ENCODE assay signal across 3 cellular contexts in the genomic region with DNA sequence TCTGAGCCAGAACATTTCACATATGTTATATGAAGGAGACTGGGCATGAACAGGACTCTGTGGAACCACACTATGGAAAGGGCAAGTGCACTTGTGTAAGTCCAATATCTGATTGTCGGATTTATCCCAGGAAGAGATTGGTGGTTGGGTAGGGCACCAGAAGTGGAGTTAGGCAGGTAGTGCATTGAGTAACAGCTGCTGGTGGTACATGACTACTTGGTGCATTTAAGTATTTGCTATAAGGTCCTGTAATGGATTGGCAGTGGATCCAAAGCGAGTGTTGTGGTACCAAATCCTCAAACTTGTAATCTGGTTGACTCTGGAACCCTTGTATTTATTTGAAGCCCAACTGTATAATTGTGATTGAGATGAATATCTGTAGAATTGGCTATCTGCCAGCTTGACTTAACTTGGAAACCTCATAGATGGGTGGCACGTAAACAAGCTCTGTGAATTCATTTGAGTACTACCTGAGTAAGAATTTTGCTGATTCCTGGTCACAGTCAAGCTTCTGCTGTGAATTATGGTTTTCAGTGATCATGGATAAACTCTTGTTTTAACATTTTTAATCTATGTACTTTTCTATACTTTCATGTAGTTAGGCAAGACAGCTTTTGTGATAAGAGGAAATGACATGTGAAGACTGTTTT.
TF ChIP-seq lines count a peak whose summit lies in the region.

No MANE protein-coding gene starts in this region.

TF ChIP-seq in SK-N-SH, 30 proteins besides CTCF, POLR2A, EP300 and RAD21:
- no peak for TF ChIP-seq POLR2AphosphoS5 (IDR thresholded peaks at IDR 0.05; ENCODE audit: low read depth, low read length)
- TF ChIP-seq RXRA (IDR thresholded peaks at IDR 0.05; ENCODE audit: borderline replicate concordance, low read depth) = no peak
- TF ChIP-seq TAF1 (IDR thresholded peaks at IDR 0.05; ENCODE audit: borderline replicate concordance, low read depth, low read length) = no peak
- TF ChIP-seq GABPA (IDR thresholded peaks at IDR 0.05; ENCODE audit: low read depth) = no peak
- peak; percentile 30; the same call in 1 of the 2 replicates for TF ChIP-seq NFIC (IDR thresholded peaks at IDR 0.05; ENCODE audit: borderline replicate concordance)

TF ChIP-seq in SK-N-SH treated with all-trans-retinoic acid at 6 μM for 48 hours, 23 proteins besides CTCF, POLR2A, EP300 and RAD21:
- TF ChIP-seq POU6F1 (CRISPR knock-in tag; IDR thresholded peaks at IDR 0.05; ENCODE audit: borderline replicate concordance, low read depth) = no peak
- TF ChIP-seq CSDC2 (CRISPR knock-in tag; IDR thresholded peaks at IDR 0.05) = no peak
- no peak for TF ChIP-seq ESRRG (CRISPR knock-in tag; IDR thresholded peaks at IDR 0.05)
- no peak for TF ChIP-seq RARB (CRISPR knock-in tag; IDR thresholded peaks at IDR 0.05)
- TF ChIP-seq, protein P1, sequence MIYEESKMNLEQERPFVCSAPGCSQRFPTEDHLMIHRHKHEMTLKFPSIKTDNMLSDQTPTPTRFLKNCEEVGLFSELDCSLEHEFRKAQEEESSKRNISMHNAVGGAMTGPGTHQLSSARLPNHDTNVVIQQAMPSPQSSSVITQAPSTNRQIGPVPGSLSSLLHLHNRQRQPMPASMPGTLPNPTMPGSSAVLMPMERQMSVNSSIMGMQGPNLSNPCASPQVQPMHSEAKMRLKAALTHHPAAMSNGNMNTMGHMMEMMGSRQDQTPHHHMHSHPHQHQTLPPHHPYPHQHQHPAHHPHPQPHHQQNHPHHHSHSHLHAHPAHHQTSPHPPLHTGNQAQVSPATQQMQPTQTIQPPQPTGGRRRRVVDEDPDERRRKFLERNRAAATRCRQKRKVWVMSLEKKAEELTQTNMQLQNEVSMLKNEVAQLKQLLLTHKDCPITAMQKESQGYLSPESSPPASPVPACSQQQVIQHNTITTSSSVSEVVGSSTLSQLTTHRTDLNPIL (CRISPR knock-in tag; IDR thresholded peaks at IDR 0.05; ENCODE audit: low read depth) = no peak
- TF ChIP-seq ZNF70 (CRISPR knock-in tag; IDR thresholded peaks at IDR 0.05) = no peak
- no peak for TF ChIP-seq ZC3H10 (CRISPR knock-in tag; IDR thresholded peaks at IDR 0.05)
- no peak for TF ChIP-seq CSRNP3 (CRISPR knock-in tag; IDR thresholded peaks at IDR 0.05)
- TF ChIP-seq ZFP3 (CRISPR knock-in tag; IDR thresholded peaks at IDR 0.05) = no peak
- no peak for TF ChIP-seq BACH2 (CRISPR knock-in tag; IDR thresholded peaks at IDR 0.05; ENCODE audit: borderline replicate concordance)
- TF ChIP-seq, protein P2, sequence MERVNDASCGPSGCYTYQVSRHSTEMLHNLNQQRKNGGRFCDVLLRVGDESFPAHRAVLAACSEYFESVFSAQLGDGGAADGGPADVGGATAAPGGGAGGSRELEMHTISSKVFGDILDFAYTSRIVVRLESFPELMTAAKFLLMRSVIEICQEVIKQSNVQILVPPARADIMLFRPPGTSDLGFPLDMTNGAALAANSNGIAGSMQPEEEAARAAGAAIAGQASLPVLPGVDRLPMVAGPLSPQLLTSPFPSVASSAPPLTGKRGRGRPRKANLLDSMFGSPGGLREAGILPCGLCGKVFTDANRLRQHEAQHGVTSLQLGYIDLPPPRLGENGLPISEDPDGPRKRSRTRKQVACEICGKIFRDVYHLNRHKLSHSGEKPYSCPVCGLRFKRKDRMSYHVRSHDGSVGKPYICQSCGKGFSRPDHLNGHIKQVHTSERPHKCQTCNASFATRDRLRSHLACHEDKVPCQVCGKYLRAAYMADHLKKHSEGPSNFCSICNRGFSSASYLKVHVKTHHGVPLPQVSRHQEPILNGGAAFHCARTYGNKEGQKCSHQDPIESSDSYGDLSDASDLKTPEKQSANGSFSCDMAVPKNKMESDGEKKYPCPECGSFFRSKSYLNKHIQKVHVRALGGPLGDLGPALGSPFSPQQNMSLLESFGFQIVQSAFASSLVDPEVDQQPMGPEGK (CRISPR knock-in tag; IDR thresholded peaks at IDR 0.05; ENCODE audit: borderline replicate concordance) = no peak
- TF ChIP-seq GLIS3 (CRISPR knock-in tag; IDR thresholded peaks at IDR 0.05) = no peak
- no peak for TF ChIP-seq ZNF565 (CRISPR knock-in tag; conservative IDR thresholded peaks at IDR 0.05; ENCODE audit: low read depth)

TF ChIP-seq in endothelial cell of umbilical vein, 7 proteins besides CTCF, POLR2A, EP300 and RAD21:
- TF ChIP-seq, protein P3, sequence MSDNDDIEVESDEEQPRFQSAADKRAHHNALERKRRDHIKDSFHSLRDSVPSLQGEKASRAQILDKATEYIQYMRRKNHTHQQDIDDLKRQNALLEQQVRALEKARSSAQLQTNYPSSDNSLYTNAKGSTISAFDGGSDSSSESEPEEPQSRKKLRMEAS (IDR thresholded peaks at IDR 0.05; ENCODE audit: insufficient read depth, insufficient read length) = no peak
- TF ChIP-seq GATA2 (IDR thresholded peaks at IDR 0.05; ENCODE audit: insufficient read depth, insufficient read length, low read depth, low read length) (no peak), MYC (IDR thresholded peaks at IDR 0.05; ENCODE audit: low read depth, low read length) (no peak), POLR2AphosphoS5 (IDR thresholded peaks at IDR 0.05; ENCODE audit: insufficient read depth, low read depth, low read length) (no peak), FOS (IDR thresholded peaks at IDR 0.05; ENCODE audit: borderline replicate concordance, insufficient read depth, low read length) (no peak), JUN (IDR thresholded peaks at IDR 0.05; ENCODE audit: borderline replicate concordance, insufficient read depth, insufficient read length, low read depth) (no peak), EZH2 (IDR thresholded peaks at IDR 0.05; ENCODE audit: borderline replicate concordance, low read depth, low read length, severe bottlenecking) (no peak)
